ENCODE assay signal across 9 cellular contexts in the genomic region with DNA sequence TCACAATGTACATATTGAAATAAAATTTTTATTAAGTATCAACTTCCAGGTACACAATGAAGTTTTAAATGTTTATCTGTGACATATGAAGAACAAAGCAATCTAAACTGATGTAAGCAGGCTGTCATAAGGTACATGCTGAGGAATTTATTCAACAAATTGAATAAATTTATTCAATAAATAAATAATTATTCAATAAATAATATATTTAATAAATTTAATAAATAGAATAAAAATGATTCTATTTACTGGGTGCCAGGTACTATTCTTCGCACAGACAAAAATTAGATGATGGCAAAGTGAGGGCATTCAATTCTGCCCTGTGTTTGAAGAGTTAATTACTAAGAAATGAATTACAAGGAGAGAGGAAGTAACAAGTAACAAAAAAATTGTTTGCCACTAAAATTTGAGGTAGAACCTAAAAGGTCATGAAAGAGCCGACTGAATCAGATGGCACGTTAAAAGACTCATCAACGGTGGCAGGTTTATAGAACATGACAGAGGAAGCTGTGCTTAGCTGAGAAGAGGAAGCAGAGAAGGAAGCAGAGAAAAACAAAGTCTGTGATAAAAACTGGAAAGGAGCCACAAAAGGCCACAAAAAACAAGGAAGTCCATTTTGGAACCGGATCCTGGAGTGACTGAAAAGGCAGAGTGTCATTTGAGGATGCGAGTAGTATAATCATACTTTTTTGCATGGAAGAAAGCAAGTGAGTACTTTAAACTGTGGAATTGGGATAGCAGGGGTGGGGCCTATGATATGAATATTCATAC. TPM values are rescaled to one million over a fixed set of nuclear protein-coding genes. Genes with fewer than 3 reads are reported as not detected.
DNase-seq lines count a peak whose midpoint lies in the region; ATAC-seq lines count a peak whose summit lies in the region.
"Had no signal": no experiment of that assay in that cellular context is flagged by ENCODE, and none has a peak within 500 bp of the region (broad histone marks: within the 10 kb centered on the region; RNA-seq: fewer than 3 reads in every experiment).

No MANE protein-coding gene starts in this region.

- peak overlapping the region; percentile 62 for H3K27ac Mint-ChIP-seq in activated CD8-positive, alpha-beta T cell treated with anti-CD3 and anti-CD28 coated beads, Interleukin-2, amount 10 ng/mL, durations not matched to agents 7 days and 5 days
- peak overlapping the region; percentile 93 to 100 (median 96) for H3K27ac Mint-ChIP-seq in naive thymus-derived CD8-positive, alpha-beta T cell

- no peaks in the 10 kb centered on the region for H3K9me3 Mint-ChIP-seq in activated CD8-positive, alpha-beta T cell treated with anti-CD3 and anti-CD28 coated beads, Interleukin-2, amount 10 ng/mL, durations not matched to agents 7 days and 5 days (ENCODE audit: insufficient read depth)
- no peaks in the 10 kb centered on the region for H3K9me3 Mint-ChIP-seq in naive thymus-derived CD8-positive, alpha-beta T cell

- DNase-seq in DMS153 (lab: John Stamatoyannopoulos, UW), result peak; percentile 63
- DNase-seq in LoVo (ENCODE audit: low spot score), result peak; percentile 36
- peak; percentile 38 for DNase-seq in activated CD8-positive, alpha-beta T cell treated with anti-CD3 and anti-CD28 coated beads, Interleukin-2, amount 10 ng/mL, durations not matched to agents 7 days and 5 days
- peak in 9 of 10 donors; percentile 14 to 79 (median 60) for DNase-seq in naive thymus-derived CD8-positive, alpha-beta T cell
- no peak for DNase-seq in D341Med (ENCODE audit: low spot score)
- no peak for DNase-seq in middle frontal gyrus (ENCODE audit: extremely low spot score, low spot score)
- no peak for DNase-seq in HuH-7 (ENCODE audit: low spot score)
- no peak for DNase-seq in GOT3 (lab: John Stamatoyannopoulos, UW)
- DNase-seq: stimulated activated CD4-positive, alpha-beta T cell treated with anti-CD3 and anti-CD28 coated beads, Interleukin-15, amount 100 ng/mL, for 24 hours had no signal

- ATAC-seq in activated CD8-positive, alpha-beta T cell treated with anti-CD3 and anti-CD28 coated beads, Interleukin-2, amount 10 ng/mL, durations not matched to agents 7 days and 5 days, result no peak
- ATAC-seq in naive thymus-derived CD8-positive, alpha-beta T cell, result peak; percentile 46 to 59

- peak overlapping the region; percentile 5 for H3K4me3 Mint-ChIP-seq in activated CD8-positive, alpha-beta T cell treated with anti-CD3 and anti-CD28 coated beads, Interleukin-2, amount 10 ng/mL, durations not matched to agents 7 days and 5 days
- peak overlapping the region; percentile 58 to 95 (median 68) for H3K4me3 Mint-ChIP-seq in naive thymus-derived CD8-positive, alpha-beta T cell

- POLR2A ChIA-PET in activated CD8-positive, alpha-beta T cell treated with anti-CD3 and anti-CD28 coated beads, Interleukin-2, amount 10 ng/mL, durations not matched to agents 7 days and 5 days (lab: Charles Lee), result no interaction called here
- POLR2A ChIA-PET in naive thymus-derived CD8-positive, alpha-beta T cell (lab: Charles Lee), result no interaction called here

- CTCF ChIA-PET in activated CD8-positive, alpha-beta T cell treated with anti-CD3 and anti-CD28 coated beads, Interleukin-2, amount 10 ng/mL, durations not matched to agents 7 days and 5 days (lab: Charles Lee), result interaction anchor here (0.7 to 2.5 kb wide), 3 partner anchors 61 to 74 kb away, joined by 3 to 8 read pairs (median 4); no protein-coding TSS in a partner anchor

- H3K27me3 Mint-ChIP-seq in activated CD8-positive, alpha-beta T cell treated with anti-CD3 and anti-CD28 coated beads, Interleukin-2, amount 10 ng/mL, durations not matched to agents 7 days and 5 days (ENCODE audit: low read depth), result no peaks in the 10 kb centered on the region
- no peaks in the 10 kb centered on the region for H3K27me3 Mint-ChIP-seq in naive thymus-derived CD8-positive, alpha-beta T cell

- peaks cover 10% of the 10 kb centered on the region for H3K36me3 Mint-ChIP-seq in activated CD8-positive, alpha-beta T cell treated with anti-CD3 and anti-CD28 coated beads, Interleukin-2, amount 10 ng/mL, durations not matched to agents 7 days and 5 days (ENCODE audit: low read depth)
- H3K36me3 Mint-ChIP-seq in naive thymus-derived CD8-positive, alpha-beta T cell, result no peaks in the 10 kb centered on the region

- peaks cover 39% of the 10 kb centered on the region for H3K4me1 Mint-ChIP-seq in activated CD8-positive, alpha-beta T cell treated with anti-CD3 and anti-CD28 coated beads, Interleukin-2, amount 10 ng/mL, durations not matched to agents 7 days and 5 days (ENCODE audit: low read depth)
- peaks cover 37 to 55% (median 49%) of the 10 kb centered on the region in 4 donors for H3K4me1 Mint-ChIP-seq in naive thymus-derived CD8-positive, alpha-beta T cell

RNA-seq across cellular contexts. Expression of gene USP24, which starts 2.2 kb away (rescaled TPM):
- total RNA-seq in activated CD8-positive, alpha-beta T cell treated with anti-CD3 and anti-CD28 coated beads, Interleukin-2, amount 10 ng/mL, durations not matched to agents 7 days and 5 days, result 10 to 100 TPM; 36.7 to 44.1 TPM
- 10 to 100 TPM; 78.8 to 81.1 TPM for total RNA-seq in naive thymus-derived CD8-positive, alpha-beta T cell
- polyA plus RNA-seq in naive thymus-derived CD8-positive, alpha-beta T cell, result 1 to 10 TPM; 5.5 to 8.4 (median 6.0) TPM

Comparison
In these comparisons a context has a peak if more than half of its experiments do, and no peak if none do; other contexts are left out.
1. DNase-seq: peak in DMS153 (single experiment), LoVo (single experiment), activated CD8-positive, alpha-beta T cell treated with anti-CD3 and anti-CD28 coated beads, Interleukin-2, amount 10 ng/mL, durations not matched to agents 7 days and 5 days (single experiment) and naive thymus-derived CD8-positive, alpha-beta T cell (9 of 10); none in D341Med (single experiment), middle frontal gyrus (single experiment), HuH-7 (single experiment) and GOT3 (single experiment).